ENCODE assay signal across 8 cellular contexts in the genomic region with DNA sequence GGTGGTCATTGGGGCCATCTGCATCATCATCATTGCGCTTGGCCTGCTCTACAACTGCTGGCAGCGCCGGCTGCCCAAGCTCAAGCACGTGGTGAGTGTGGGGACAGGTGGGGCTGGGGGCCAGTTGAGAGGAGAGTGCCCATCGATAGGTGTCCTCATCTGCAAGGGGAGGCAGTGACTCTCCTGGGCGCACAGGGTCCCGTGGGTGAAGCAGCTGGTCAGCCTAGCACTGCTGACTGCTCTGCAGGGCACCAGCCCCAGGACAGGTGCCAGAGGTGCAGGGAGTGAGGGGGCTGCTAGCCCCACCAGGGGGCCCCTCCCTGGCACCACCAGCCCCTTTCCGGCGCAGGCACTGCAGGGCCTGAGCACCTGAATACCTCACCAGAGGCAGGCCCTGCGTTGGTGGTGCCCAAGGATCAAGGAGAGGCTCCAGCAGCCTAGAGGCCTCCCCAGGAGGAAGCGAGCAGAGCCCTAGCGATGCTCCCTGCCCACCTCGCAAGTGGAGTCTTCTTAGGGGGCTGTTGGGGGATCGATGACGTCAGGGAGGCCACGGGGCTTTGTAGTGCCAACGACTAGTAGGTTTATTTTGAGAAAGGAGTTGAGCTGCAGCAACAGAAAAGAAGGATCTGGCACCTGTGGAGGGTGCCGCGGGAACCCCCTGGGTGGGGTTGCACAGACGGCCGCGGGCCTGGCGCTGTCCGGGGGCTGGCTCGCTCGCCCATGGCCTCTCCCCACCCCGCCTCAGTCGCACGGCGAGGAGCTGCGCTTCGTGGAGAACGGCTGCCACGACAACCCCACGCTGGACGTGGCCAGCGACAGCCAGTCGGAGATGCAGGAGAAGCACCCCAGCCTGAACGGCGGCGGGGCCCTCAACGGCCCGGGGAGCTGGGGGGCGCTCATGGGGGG. TPM values are rescaled to one million over a fixed set of nuclear protein-coding genes. Genes with fewer than 3 reads are reported as not detected.
DNase-seq lines count a peak whose midpoint lies in the region; ATAC-seq and TF ChIP-seq lines count a peak whose summit lies in the region.

No MANE protein-coding gene starts in this region.

- peak; percentile 19 for ATAC-seq in GM21576 (IDR thresholded peaks at IDR 0.05; ENCODE audit: unreplicated experiment)

- no peaks in the 10 kb centered on the region for H3K9me2 ChIP-seq in DOHH2 (replicated peaks; ENCODE audit: control insufficient read depth, low read length)
- no peaks in the 10 kb centered on the region for H3K9me2 ChIP-seq in Loucy (replicated peaks; ENCODE audit: low read depth, low read length)

- DNase-seq in activated effector memory CD4-positive, alpha-beta T cell treated with anti-CD3 and anti-CD28 coated beads, Interleukin-2, amount 50 U/mL, for 16 hours = peak; percentile 68
- DNase-seq in cardiac muscle cell (ENCODE audit: low read depth in 1 of 2, low spot score in 1 of 2) (peak in 1 of 2 donors; percentile 11), progenitor cell of endocrine pancreas (ENCODE audit: low spot score, unreplicated experiment) (no peak), DMS114 treated with DMSO at 0.1 percent for 48 hours (lab: John Stamatoyannopoulos, UW; ENCODE audit: unreplicated experiment) (no peak), GM19240 (ENCODE audit: insufficient read length, low spot score) (no peak)

- no peaks in the 10 kb centered on the region for H3K36me3 Mint-ChIP-seq in progenitor cell of endocrine pancreas (ENCODE audit: insufficient read depth)

- peak overlapping the region; percentile 88 for H3K4me2 ChIP-seq in DOHH2 (ENCODE audit: low read length)
- peak overlapping the region; percentile 78 for H3K4me2 ChIP-seq in Loucy (ENCODE audit: low read depth, low read length, poor library complexity, severe bottlenecking)

- H3K27ac ChIP-seq in DOHH2 (ENCODE audit: low read depth, low read length) (peak overlapping the region; percentile 54; the same call in 1 of the 2 replicates), cardiac muscle cell (no peak overlapping the region)

- H3K27me3 ChIP-seq in DOHH2 (ENCODE audit: control insufficient read depth, low read length) (no peaks in the 10 kb centered on the region), Loucy (ENCODE audit: insufficient read depth, low read length, poor library complexity, severe bottlenecking) (no peaks in the 10 kb centered on the region), cardiac muscle cell (no peaks in the 10 kb centered on the region)

- H3F3A ChIP-seq in DOHH2 (ENCODE audit: control insufficient read depth, insufficient read depth) = no peaks in the 10 kb centered on the region
- no peaks in the 10 kb centered on the region for H3F3A ChIP-seq in Loucy (ENCODE audit: low read depth)

- peaks cover 15% of the 10 kb centered on the region for H3K27me3 Mint-ChIP-seq in progenitor cell of endocrine pancreas

- H3K36me3 ChIP-seq in DOHH2 (ENCODE audit: control insufficient read depth, low read length) (no peaks in the 10 kb centered on the region), Loucy (ENCODE audit: insufficient read depth, low read length) (no peaks in the 10 kb centered on the region), cardiac muscle cell (no peaks in the 10 kb centered on the region)

- H3K9ac ChIP-seq in Loucy (ENCODE audit: low read depth, low read length, poor library complexity, severe bottlenecking) = peak overlapping the region; percentile 99

- peaks cover 16% of the 10 kb centered on the region for H3K4me1 ChIP-seq in DOHH2 (ENCODE audit: control insufficient read depth, low read length)
- H3K4me1 ChIP-seq in Loucy (ENCODE audit: insufficient read depth, low read length, poor library complexity, severe bottlenecking) = peaks cover 13% of the 10 kb centered on the region
- H3K4me1 ChIP-seq in cardiac muscle cell (ENCODE audit: low read depth) = no peaks in the 10 kb centered on the region

- peak overlapping the region; percentile 86 for H3K4me3 ChIP-seq in DOHH2 (ENCODE audit: low read length)
- H3K4me3 ChIP-seq in Loucy (ENCODE audit: low read length, poor library complexity, severe bottlenecking) = peak overlapping the region; percentile 90
- H3K4me3 ChIP-seq in cardiac muscle cell = peak overlapping the region; percentile 89

- TF ChIP-seq CTCF in DOHH2 (IDR thresholded peaks at IDR 0.05; ENCODE audit: low read depth, low read length, poor library complexity, severe bottlenecking) (no peak), Loucy (conservative IDR thresholded peaks at IDR 0.05; ENCODE audit: low read length) (no peak), cardiac muscle cell (IDR thresholded peaks at IDR 0.05; ENCODE audit: low read depth, low read length) (no peak), progenitor cell of endocrine pancreas (IDR thresholded peaks at IDR 0.05; ENCODE audit: unreplicated experiment) (no peak)

- H4K20me1 ChIP-seq in DOHH2 (ENCODE audit: control insufficient read depth, insufficient read depth, low read depth, low read length) (no peaks in the 10 kb centered on the region), Loucy (ENCODE audit: insufficient read depth, low read length, poor library complexity, severe bottlenecking) (no peaks in the 10 kb centered on the region)

- H3K4me3 Mint-ChIP-seq in progenitor cell of endocrine pancreas (ENCODE audit: low read depth) = peak overlapping the region; percentile 76

- H3K79me2 ChIP-seq in DOHH2 (ENCODE audit: control insufficient read depth, low read length) (peaks cover 4% of the 10 kb centered on the region; the same call in 1 of the 2 replicates), Loucy (ENCODE audit: insufficient read depth, low read length) (peaks cover 21% of the 10 kb centered on the region)

- no peaks in the 10 kb centered on the region for H3K9me3 ChIP-seq in DOHH2 (ENCODE audit: control insufficient read depth, insufficient read depth, low read length)
- no peaks in the 10 kb centered on the region for H3K9me3 ChIP-seq in Loucy (ENCODE audit: insufficient read depth, low read depth, low read length)
- no peaks in the 10 kb centered on the region for H3K9me3 ChIP-seq in cardiac muscle cell (ENCODE audit: low read depth)

- no peaks in the 10 kb centered on the region for H3K9me3 Mint-ChIP-seq in progenitor cell of endocrine pancreas (ENCODE audit: low read depth)

- H3K27ac Mint-ChIP-seq in progenitor cell of endocrine pancreas = peak overlapping the region; percentile 41

- H3K4me1 Mint-ChIP-seq in progenitor cell of endocrine pancreas (ENCODE audit: low read depth) = peaks cover 3% of the 10 kb centered on the region

- peak overlapping the region; percentile 88 for H2AFZ ChIP-seq in Loucy (ENCODE audit: low read length)

RNA-seq across cellular contexts. Expression of gene ABTB1, which starts 1.0 kb away (rescaled TPM):
- total RNA-seq in cardiac muscle cell (3.9 and 8.0 TPM in 2 replicates), progenitor cell of endocrine pancreas (10.6 and 12.2 TPM in 2 replicates)
- polyA plus RNA-seq in cardiac muscle cell = 17.1 and 30.4 TPM in 2 replicates

RNA-seq across cellular contexts. Expression of gene PODXL2, which starts 42.8 kb away (rescaled TPM):
- total RNA-seq in cardiac muscle cell (18.3 and 24.9 TPM in 2 replicates), progenitor cell of endocrine pancreas (25.5 and 25.7 TPM in 2 replicates)
- polyA plus RNA-seq in cardiac muscle cell = 16.0 and 16.3 TPM in 2 replicates
